In genomic region chr5:42606464-42606869, GRCh38 we compare ENCODE assay signal across 21 cellular contexts.
DNase-seq lines count a peak whose midpoint lies in the region; ATAC-seq, FAIRE-seq and TF ChIP-seq lines count a peak whose summit lies in the region.
"Had no signal": no experiment of that assay in that cellular context is flagged by ENCODE, and none has a peak within 500 bp of the region (broad histone marks: within the 10 kb centered on the region; RNA-seq: fewer than 3 reads in every experiment).

No MANE protein-coding gene starts in this region.

- no peak overlapping the region for H3K9ac ChIP-seq in K562 (ENCODE audit: insufficient read depth in 1 of 2, low read depth in 2 of 2, low read length in 2 of 2)
- H3K9ac ChIP-seq: GM23248 had no signal

- no peaks in the 10 kb centered on the region for H3K27me3 ChIP-seq in K562 (ENCODE audit: control insufficient read depth in 2 of 2, insufficient read depth in 2 of 2, low read length in 2 of 2)
- H3K27me3 ChIP-seq in gastrocnemius medialis, result no peaks in the 10 kb centered on the region
- H3K27me3 ChIP-seq in right cardiac atrium (ENCODE audit: control insufficient read depth, insufficient read depth), result no peaks in the 10 kb centered on the region
- H3K27me3 ChIP-seq: BE2C had no signal

- TF ChIP-seq CTCF in K562 (IDR thresholded peaks at IDR 0.05 in 2 of 3, conservative IDR thresholded peaks at IDR 0.05 in 1 of 3; ENCODE audit: insufficient read depth in 2 of 3, low read depth in 1 of 3, low read length in 3 of 3) (no peak), gastrocnemius medialis (IDR thresholded peaks at IDR 0.05 in 4 of 5, conservative IDR thresholded peaks at IDR 0.05 in 1 of 5) (no peak)

- in situ Hi-C loops in K562 (cut with MboI) (no loop called here), gastrocnemius medialis (cut with MboI; ENCODE audit: low sequenced_read_pairs in 4 of 4) (no loop called here)

- no peak for TF ChIP-seq RAD21 in K562 (CRISPR knock-in tag; conservative IDR thresholded peaks at IDR 0.05 in 1 of 2, IDR thresholded peaks at IDR 0.05 in 1 of 2)

- no TSS peak for BruUV-seq in K562 (replicated peaks; lab: Mats Ljungman, UMichigan)

- H4K20me1 ChIP-seq in K562 (replicated peaks; ENCODE audit: control insufficient read depth, insufficient read depth, low read length), result no peaks in the 10 kb centered on the region

- no peaks in the 10 kb centered on the region for H3K9me1 ChIP-seq in K562 (ENCODE audit: control insufficient read depth, insufficient read depth, low read length)

- intact Hi-C loops in K562 (cut with micrococcal nuclease), result no loop called here
- intact Hi-C loops in gastrocnemius medialis (cut with DNase I; ENCODE audit: low total_unique reads), result no loop called here
- intact Hi-C loops in right cardiac atrium (cut with DNase I), result no loop called here

- ATAC-seq in K562 (no peak), gastrocnemius medialis (peak; percentile 82 to 91), HG02763 (IDR thresholded peaks at IDR 0.05; ENCODE audit: unreplicated experiment) (no peak), right cardiac atrium (no peak), SK-N-SH treated with all-trans-retinoic acid at 6 μM for 48 hours (no peak)

- no peaks in the 10 kb centered on the region for H3K4me1 ChIP-seq in K562 (replicated peaks in 1 of 2; ENCODE audit: control insufficient read depth in 2 of 2, insufficient read depth in 2 of 2, low read length in 2 of 2)
- peaks cover 52 to 69% of the 10 kb centered on the region in 2 donors for H3K4me1 ChIP-seq in gastrocnemius medialis
- H3K4me1 ChIP-seq in right cardiac atrium (ENCODE audit: control insufficient read depth, insufficient read depth, low read length), result peaks cover 3% of the 10 kb centered on the region
- H3K4me1 ChIP-seq: BE2C had no signal

- WGBS in K562 (ENCODE audit: insufficient coverage, low coverage, missing lambda C conversion rate), result 2% methylated on average over 4 of the region's 4 CpGs
- WGBS in right cardiac atrium, result 75% methylated on average over 4 of the region's 4 CpGs

- no peak overlapping the region for H2AFZ ChIP-seq in K562 (ENCODE audit: low read depth, low read length)
- H2AFZ ChIP-seq: GM23248 had no signal

- no peak overlapping the region for H3K4me2 ChIP-seq in K562 (ENCODE audit: insufficient read depth, low read length)

- H3K27ac ChIP-seq in K562 (ENCODE audit: extremely low read depth, low read depth, low read length) (no peak overlapping the region), gastrocnemius medialis (peak overlapping the region; percentile 55 to 80 (median 70)), right cardiac atrium (ENCODE audit: low read length) (no peak overlapping the region)
- H3K27ac ChIP-seq: GM23248 had no signal

- H3K79me2 ChIP-seq in K562 (ENCODE audit: control insufficient read depth, insufficient read depth, low read length), result no peaks in the 10 kb centered on the region

- POLR2A ChIA-PET in K562 (lab: Yijun Ruan, JAX), result interaction anchor here (1.4 to 1.6 kb wide), 2 partner anchors 11 to 19 kb away, joined by 3 to 4 read pairs; no protein-coding TSS in a partner anchor

- H3K9me3 ChIP-seq in K562 (replicated peaks; ENCODE audit: control insufficient read depth, insufficient read depth, low read depth, low read length) (no peaks in the 10 kb centered on the region), gastrocnemius medialis (no peaks in the 10 kb centered on the region), right cardiac atrium (ENCODE audit: control insufficient read depth, low read length) (no peaks in the 10 kb centered on the region)
- H3K9me3 ChIP-seq: BE2C had no signal

- H3K36me3 ChIP-seq in K562 (ENCODE audit: control insufficient read depth, insufficient read depth, low read length) (no peaks in the 10 kb centered on the region), gastrocnemius medialis (no peaks in the 10 kb centered on the region)
- H3K36me3 ChIP-seq: BE2C had no signal

- H3K4me3 ChIP-seq in K562, result no peak overlapping the region
- no peak overlapping the region for H3K4me3 ChIP-seq in gastrocnemius medialis
- H3K4me3 ChIP-seq in right cardiac atrium (ENCODE audit: low read length), result no peak overlapping the region
- H3K4me3 ChIP-seq: GM23248 had no signal

- TF ChIP-seq EP300 in K562 (IDR thresholded peaks at IDR 0.05; ENCODE audit: low read length), result no peak

- CTCF ChIA-PET in K562 (lab: Yijun Ruan, JAX; ENCODE audit: low intra/inter-chr PET ratio), result no interaction called here

- DNase-seq in LHCN-M2 (ENCODE audit: low read depth), result peak; percentile 2
- DNase-seq in K562 (ENCODE audit: extremely low read depth in 1 of 4, low spot score in 3 of 4), result no peak
- peak; percentile 51 to 63 for DNase-seq in gastrocnemius medialis
- no peak for DNase-seq in DMS153 treated with DMSO at 0.1 percent for 48 hours (lab: John Stamatoyannopoulos, UW; ENCODE audit: unreplicated experiment)
- no peak for DNase-seq in right cardiac atrium
- DNase-seq: ACHN; BE2C; C1 segment of cervical spinal cord; CD4-positive, CD25-positive, alpha-beta regulatory T cell; CD8-positive, alpha-beta memory T cell; COR-L47; DMS 273 treated with DMSO at 0.1 percent for 48 hours; GM23248; HCEC 1CT; HFFc6 had no signal

- no peak for FAIRE-seq in K562 (lab: Jason Lieb, UNC)
- FAIRE-seq: A204.1, G401.6, GM12891, GM18507 had no signal

- no peak for TF ChIP-seq POLR2A in K562 (conservative IDR thresholded peaks at IDR 0.05)
- no peak for TF ChIP-seq POLR2A in gastrocnemius medialis (IDR thresholded peaks at IDR 0.05)

TF ChIP-seq in K562, 482 proteins besides CTCF, POLR2A, EP300 and RAD21:
- TF ChIP-seq CEBPB (tag; IDR thresholded peaks at IDR 0.05) (peak; percentile 9; the same call in 1 of the 2 replicates), BMI1 (IDR thresholded peaks at IDR 0.05; ENCODE audit: low read length) (no peak), ZC3H8 (IDR thresholded peaks at IDR 0.05) (no peak), BDP1 (IDR thresholded peaks at IDR 0.05; ENCODE audit: insufficient read depth, insufficient read length) (no peak)

TF ChIP-seq in SK-N-SH treated with all-trans-retinoic acid at 6 μM for 48 hours, 23 proteins besides CTCF, POLR2A, EP300 and RAD21:
- no peak for TF ChIP-seq ISL1 (CRISPR knock-in tag; IDR thresholded peaks at IDR 0.05)
- TF ChIP-seq CSRNP3 (CRISPR knock-in tag; IDR thresholded peaks at IDR 0.05), result no peak
- no peak for TF ChIP-seq ESRRG (CRISPR knock-in tag; IDR thresholded peaks at IDR 0.05)
- no peak for TF ChIP-seq ZFP3 (CRISPR knock-in tag; IDR thresholded peaks at IDR 0.05)
- TF ChIP-seq POU6F1 (CRISPR knock-in tag; IDR thresholded peaks at IDR 0.05; ENCODE audit: borderline replicate concordance, low read depth), result no peak
- no peak for TF ChIP-seq CSDC2 (CRISPR knock-in tag; IDR thresholded peaks at IDR 0.05)
- TF ChIP-seq RARB (CRISPR knock-in tag; IDR thresholded peaks at IDR 0.05), result no peak
- no peak for TF ChIP-seq ZNF565 (CRISPR knock-in tag; conservative IDR thresholded peaks at IDR 0.05; ENCODE audit: low read depth)
- TF ChIP-seq TSHZ2 (CRISPR knock-in tag; IDR thresholded peaks at IDR 0.05), result no peak
- no peak for TF ChIP-seq PPARA (CRISPR knock-in tag; IDR thresholded peaks at IDR 0.05; ENCODE audit: borderline replicate concordance)
- TF ChIP-seq ZC3H10 (CRISPR knock-in tag; IDR thresholded peaks at IDR 0.05), result no peak

Comparison
In these comparisons a context has a peak if more than half of its experiments do, and no peak if none do; other contexts are left out.
1. DNase-seq: peak in LHCN-M2 (single experiment) and gastrocnemius medialis (2 of 2); none in K562 (0 of 4), DMS153 treated with DMSO at 0.1 percent for 48 hours (single experiment) and right cardiac atrium (0 of 3).
2. ATAC-seq: peak in gastrocnemius medialis (2 of 2); none in K562 (single experiment), HG02763 (single experiment), right cardiac atrium (0 of 2) and SK-N-SH treated with all-trans-retinoic acid at 6 μM for 48 hours (single experiment).
3. H3K27ac ChIP-seq: peak in gastrocnemius medialis (4 of 4); none in K562 (single experiment) and right cardiac atrium (single experiment).